ENCODE assay signal across 20 cellular contexts in the genomic region with DNA sequence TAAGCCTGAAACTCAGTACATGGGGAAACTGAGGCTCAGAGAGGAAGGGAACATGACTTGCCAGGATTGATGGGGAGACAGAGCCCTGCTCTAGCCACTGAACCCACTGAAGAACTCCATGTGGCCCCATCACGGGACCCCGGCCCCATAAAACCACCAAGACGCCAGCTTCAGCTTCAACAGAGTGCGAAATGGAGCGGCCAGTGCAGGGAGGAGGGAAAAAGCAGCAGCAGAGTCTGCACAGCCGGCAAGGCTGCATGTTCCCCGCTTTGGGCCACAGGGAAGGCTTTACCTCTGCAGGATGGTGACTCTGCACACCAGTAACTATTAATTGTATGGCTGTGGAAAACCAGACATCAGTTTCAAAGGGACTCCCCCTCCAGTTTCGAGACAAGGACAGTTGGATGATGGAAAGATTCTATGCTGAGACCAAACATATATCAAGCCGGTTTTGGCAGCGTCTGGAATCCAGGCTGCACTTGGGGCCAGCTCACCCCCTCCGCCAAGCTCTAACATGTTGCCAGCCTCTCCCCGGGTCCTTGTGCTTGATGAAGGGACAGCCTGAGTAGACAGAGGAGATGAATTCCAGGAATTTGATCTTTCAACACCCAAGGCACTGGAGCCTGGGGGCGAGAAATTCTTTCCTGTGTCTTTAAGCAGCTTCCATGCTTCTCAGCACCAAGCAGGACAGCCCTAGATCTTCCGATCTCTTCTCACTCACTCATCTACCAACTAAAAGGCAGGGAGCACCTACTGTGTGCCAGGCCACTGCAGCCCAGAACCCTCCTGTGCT. TPM values are rescaled to one million over a fixed set of nuclear protein-coding genes. Genes with fewer than 3 reads are reported as not detected.
DNase-seq lines count a peak whose midpoint lies in the region; ATAC-seq, FAIRE-seq and TF ChIP-seq lines count a peak whose summit lies in the region.
"Had no signal": no experiment of that assay in that cellular context is flagged by ENCODE, and none has a peak within 500 bp of the region (broad histone marks: within the 10 kb centered on the region; RNA-seq: fewer than 3 reads in every experiment).

No MANE protein-coding gene starts in this region.

- no peaks in the 10 kb centered on the region for H3K9me3 ChIP-seq in GM23248 (ENCODE audit: low read depth)

- H3K9me3 Mint-ChIP-seq in mesothelial cell of epicardium, result no peaks in the 10 kb centered on the region

- H3K4me3 ChIP-seq in GM23248 (no peak overlapping the region), bronchial epithelial cell (ENCODE audit: low read depth, low read length) (no peak overlapping the region)
- H3K4me3 ChIP-seq: GM12878, sigmoid colon had no signal

- no peak overlapping the region for H3K4me2 ChIP-seq in GM23248 (ENCODE audit: unreplicated experiment)

- H3K36me3 ChIP-seq in GM23248 (ENCODE audit: low read depth) (no peaks in the 10 kb centered on the region), bronchial epithelial cell (ENCODE audit: control insufficient read depth, insufficient read depth, low read length) (no peaks in the 10 kb centered on the region)
- H3K36me3 ChIP-seq: sigmoid colon had no signal

- ATAC-seq in stimulated activated naive CD8-positive, alpha-beta T cell treated with anti-CD3 and anti-CD28 coated beads, Interleukin-15, Interleukin-2, amounts not matched to agents 100 U/mL and 50 U/mL, for 24 hours, result no peak
- ATAC-seq: GM12878, PC-3 had no signal

- no peaks in the 10 kb centered on the region for H3K9me2 ChIP-seq in GM23248 (ENCODE audit: insufficient read depth)

- H3K27me3 Mint-ChIP-seq in mesothelial cell of epicardium (ENCODE audit: low read depth), result no peaks in the 10 kb centered on the region

- no peaks in the 10 kb centered on the region for H3K79me2 ChIP-seq in GM23248 (ENCODE audit: insufficient read depth)

- TF ChIP-seq CTCF in bronchial epithelial cell (IDR thresholded peaks at IDR 0.05; ENCODE audit: insufficient read depth, low read length, severe bottlenecking), result no peak
- no peak for TF ChIP-seq CTCF in mesothelial cell of epicardium (IDR thresholded peaks at IDR 0.05; ENCODE audit: unreplicated experiment)

- peak; percentile 6 for DNase-seq in A172 (ENCODE audit: low spot score)
- DNase-seq in GM23248, result peak; percentile 9
- peak; percentile 82 for DNase-seq in bronchial epithelial cell (ENCODE audit: low read depth)
- DNase-seq in mesothelial cell of epicardium (ENCODE audit: low spot score in 2 of 2, unreplicated experiment in 2 of 2), result peak in 1 of 2 experiments; percentile 52
- DNase-seq in stimulated activated naive CD8-positive, alpha-beta T cell treated with anti-CD3 and anti-CD28 coated beads, Interleukin-15, Interleukin-2, amounts not matched to agents 100 U/mL and 50 U/mL, for 24 hours, result no peak
- no peak for DNase-seq in NCI-H510A treated with DMSO at 0.1 percent for 48 hours (lab: John Stamatoyannopoulos, UW)
- DNase-seq in T-helper 9 cell, result no peak
- no peak for DNase-seq in NCI-H1105 treated with DMSO at 0.1 percent for 48 hours (lab: John Stamatoyannopoulos, UW)
- DNase-seq: activated CD4-positive, alpha-beta T cell treated with anti-CD3 and anti-CD28 coated beads for 1 hour; activated naive CD4-positive, alpha-beta T cell; anterior cingulate cortex; cerebellar nuclear complex; NCI-H2081; NCI-H526 treated with DMSO at 0.1 percent for 48 hours; PC-3; sigmoid colon had no signal

- in situ Hi-C loops in GM23248 (cut with MboI), result no loop called here

- H3K27ac Mint-ChIP-seq in mesothelial cell of epicardium, result peak overlapping the region; percentile 94

- H3K27me3 ChIP-seq in GM23248 (replicated peaks; ENCODE audit: insufficient read depth), result peaks cover 3% of the 10 kb centered on the region
- no peaks in the 10 kb centered on the region for H3K27me3 ChIP-seq in bronchial epithelial cell (ENCODE audit: control insufficient read depth, insufficient read depth, low read length)

- no peaks in the 10 kb centered on the region for H3K36me3 Mint-ChIP-seq in mesothelial cell of epicardium

- H3K9ac ChIP-seq in GM23248, result no peak overlapping the region

- 11 to 14% methylated on average over 14 of the region's 14 CpGs for WGBS in GM23248 (ENCODE audit: low coverage in 1 of 2, low lambda C conversion rate in 2 of 2, missing lambda C conversion rate in 2 of 2), 2 experiments

- H2AFZ ChIP-seq in GM23248, result no peak overlapping the region

- no peaks in the 10 kb centered on the region for H3K4me1 ChIP-seq in GM23248 (ENCODE audit: insufficient read depth)
- H3K4me1 ChIP-seq: sigmoid colon had no signal

- H3F3A ChIP-seq in GM23248 (ENCODE audit: insufficient read depth), result no peaks in the 10 kb centered on the region

- H4K20me1 ChIP-seq in GM23248 (ENCODE audit: insufficient read depth), result no peaks in the 10 kb centered on the region

- no peak overlapping the region for H3K4me3 Mint-ChIP-seq in mesothelial cell of epicardium

- FAIRE-seq in bronchial epithelial cell (lab: Jason Lieb, UNC), result peak; percentile 81
- FAIRE-seq: endothelial cell of umbilical vein, frontal cortex, G401.6, GM12878 had no signal

- peaks cover 33% of the 10 kb centered on the region for H3K4me1 Mint-ChIP-seq in mesothelial cell of epicardium

- no peak overlapping the region for H3K27ac ChIP-seq in GM23248
- H3K27ac ChIP-seq: sigmoid colon had no signal

RNA-seq across cellular contexts. Expression of a gene that starts 55.7 kb away (rescaled TPM):
- 0.02 TPM in 2 replicates for total RNA-seq in A172 (2014; rRNA removed; shearing (Covaris generic))
- not detected in 2 replicates for total RNA-seq in GM23248 (2014; rRNA removed; shearing (Covaris generic))
- polyA plus RNA-seq in GM23248 (2016; fragmentation: Nextera tagmentation; extraction: Ambion mirVana), result not detected in 2 replicates
- total RNA-seq in bronchial epithelial cell (2.9 and 5.3 TPM in 2 replicates), mesothelial cell of epicardium (11.6 to 12.3 TPM (median 11.8 TPM) in 3 replicates)

Comparison
In these comparisons a context has a peak if more than half of its experiments do, and no peak if none do; other contexts are left out.
1. DNase-seq: peak in A172 (single experiment), GM23248 (single experiment) and bronchial epithelial cell (single experiment); none in stimulated activated naive CD8-positive, alpha-beta T cell treated with anti-CD3 and anti-CD28 coated beads, Interleukin-15, Interleukin-2, amounts not matched to agents 100 U/mL and 50 U/mL, for 24 hours (single experiment), NCI-H510A treated with DMSO at 0.1 percent for 48 hours (single experiment), T-helper 9 cell (single experiment) and NCI-H1105 treated with DMSO at 0.1 percent for 48 hours (single experiment).